Comparison of ENCODE assay signal across 15 cellular contexts in the genomic region with DNA sequence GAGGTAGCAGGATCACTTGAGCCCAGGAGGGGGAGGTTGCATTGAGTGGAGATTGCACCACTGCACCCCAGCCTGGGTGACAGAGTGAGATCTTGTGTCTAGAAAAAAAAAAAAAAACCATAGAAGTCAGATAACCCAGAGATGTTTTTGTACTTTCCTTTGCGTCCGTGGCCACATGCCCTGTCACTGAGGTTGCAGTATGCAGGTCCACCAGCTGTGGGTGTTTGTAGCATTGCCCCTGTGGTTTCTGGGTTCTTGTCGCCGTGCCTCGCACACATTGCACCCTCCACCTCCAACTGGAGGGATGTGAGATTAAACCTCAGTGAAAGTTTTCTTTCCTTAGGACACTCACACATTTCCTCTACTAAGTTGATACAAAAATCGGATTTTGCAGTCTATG.
DNase-seq lines count a peak whose midpoint lies in the region; ATAC-seq and TF ChIP-seq lines count a peak whose summit lies in the region.
"Had no signal": no experiment of that assay in that cellular context is flagged by ENCODE, and none has a peak within 500 bp of the region (broad histone marks: within the 10 kb centered on the region; RNA-seq: fewer than 3 reads in every experiment).

No MANE protein-coding gene starts in this region.

- peak; percentile 44 for DNase-seq in activated T-cell treated with anti-CD3 and anti-CD28 coated beads for 1 hour (ENCODE audit: low read depth)
- DNase-seq in activated T-cell treated with anti-CD3 and anti-CD28 coated beads for 4 hours: no peak
- DNase-seq in natural killer cell: peak; percentile 73
- peak; percentile 28 for DNase-seq in transverse colon
- no peak for DNase-seq in NCI-H187 (lab: John Stamatoyannopoulos, UW)
- no peak for DNase-seq in suprapubic skin (ENCODE audit: low spot score in 2 of 2)
- DNase-seq in NCI-H526 treated with DMSO at 0.1 percent for 48 hours (lab: John Stamatoyannopoulos, UW): no peak
- DNase-seq: EL, glutamatergic neuron, NCI-H2171 treated with DMSO at 0.1 percent for 48 hours, stomach had no signal

- 80 to 90% methylated on average over 1 to 6 of the region's 6 CpGs for WGBS in transverse colon (ENCODE audit: low coverage in 1 of 2), 2 donors
- WGBS in suprapubic skin: 86% methylated on average over 6 of the region's 6 CpGs

- H3K27ac ChIP-seq in transverse colon (no peak overlapping the region), suprapubic skin (no peak overlapping the region)
- H3K27ac ChIP-seq: stomach had no signal

- H3K9me3 ChIP-seq in transverse colon: no peaks in the 10 kb centered on the region
- no peaks in the 10 kb centered on the region for H3K9me3 ChIP-seq in suprapubic skin
- H3K9me3 ChIP-seq: stomach had no signal

- H3K4me1 ChIP-seq in transverse colon (peaks cover 0 to 12% (median 3%) of the 10 kb centered on the region in 4 donors), suprapubic skin (peaks cover 7% of the 10 kb centered on the region)

- H3K4me1 Mint-ChIP-seq in activated T-helper 17 cell treated with anti-CD3 and anti-CD28 coated beads, Interleukin-2, amount 50 U/mL, for 72 hours: peaks cover 59% of the 10 kb centered on the region
- H3K4me1 Mint-ChIP-seq in natural killer cell: peaks cover 58 to 64% of the 10 kb centered on the region in 2 donors

- TF ChIP-seq CTCF in natural killer cell (IDR thresholded peaks at IDR 0.05): no peak
- TF ChIP-seq CTCF in transverse colon (IDR thresholded peaks at IDR 0.05): no peak
- no peak for TF ChIP-seq CTCF in suprapubic skin (IDR thresholded peaks at IDR 0.05)

- ATAC-seq in activated T-helper 17 cell treated with anti-CD3 and anti-CD28 coated beads, Interleukin-2, amount 50 U/mL, for 72 hours (replicated peaks): peak; percentile 72
- ATAC-seq in natural killer cell: peak; percentile 90 to 97 (median 94)
- ATAC-seq: K562, Right ventricle myocardium inferior had no signal

- peaks cover 34% of the 10 kb centered on the region for H3K36me3 Mint-ChIP-seq in activated T-helper 17 cell treated with anti-CD3 and anti-CD28 coated beads, Interleukin-2, amount 50 U/mL, for 72 hours (ENCODE audit: low read depth)
- no peaks in the 10 kb centered on the region for H3K36me3 Mint-ChIP-seq in natural killer cell

- TF ChIP-seq EP300 in transverse colon (IDR thresholded peaks at IDR 0.05; ENCODE audit: low read depth) (no peak), suprapubic skin (IDR thresholded peaks at IDR 0.05) (no peak)

- H3K27me3 Mint-ChIP-seq in activated T-helper 17 cell treated with anti-CD3 and anti-CD28 coated beads, Interleukin-2, amount 50 U/mL, for 72 hours: no peaks in the 10 kb centered on the region
- no peaks in the 10 kb centered on the region for H3K27me3 Mint-ChIP-seq in natural killer cell (ENCODE audit: low read depth in 2 of 2)

- in situ Hi-C loops in transverse colon (cut with MboI; ENCODE audit: low pct_ligation_motif_present in 1 of 4, low pct_unique_long_range_greater_than_20kb in 1 of 4, low sequenced_read_pairs in 3 of 4): no loop called here

- peak overlapping the region; percentile 88 for H3K27ac Mint-ChIP-seq in activated T-helper 17 cell treated with anti-CD3 and anti-CD28 coated beads, Interleukin-2, amount 50 U/mL, for 72 hours
- peak overlapping the region; percentile 69 to 86 for H3K27ac Mint-ChIP-seq in natural killer cell

- peaks cover 0 to 15% (median 4%) of the 10 kb centered on the region in 4 donors for H3K36me3 ChIP-seq in transverse colon
- peaks cover 9% of the 10 kb centered on the region for H3K36me3 ChIP-seq in suprapubic skin

- H3K27me3 ChIP-seq in transverse colon (no peaks in the 10 kb centered on the region), suprapubic skin (no peaks in the 10 kb centered on the region)
- H3K27me3 ChIP-seq: stomach had no signal

- no peak for TF ChIP-seq POLR2A in transverse colon (IDR thresholded peaks at IDR 0.05)
- TF ChIP-seq POLR2A in suprapubic skin (IDR thresholded peaks at IDR 0.05): no peak

- intact Hi-C loops in natural killer cell (cut with micrococcal nuclease): loop anchor here (1.0 to 5.0 kb wide), 5 partner anchors 42 to 286 kb away; a partner anchor contains a TSS
- intact Hi-C loops in transverse colon (cut with DNase I; ENCODE audit: low total_unique reads): no loop called here

- peak overlapping the region; percentile 63 for H3K4me3 Mint-ChIP-seq in activated T-helper 17 cell treated with anti-CD3 and anti-CD28 coated beads, Interleukin-2, amount 50 U/mL, for 72 hours
- H3K4me3 Mint-ChIP-seq in natural killer cell: peak overlapping the region; percentile 79

- H3K9me3 Mint-ChIP-seq in activated T-helper 17 cell treated with anti-CD3 and anti-CD28 coated beads, Interleukin-2, amount 50 U/mL, for 72 hours: no peaks in the 10 kb centered on the region
- H3K9me3 Mint-ChIP-seq in natural killer cell: no peaks in the 10 kb centered on the region

- no peak overlapping the region for H3K4me3 ChIP-seq in transverse colon
- H3K4me3 ChIP-seq in suprapubic skin: no peak overlapping the region
- H3K4me3 ChIP-seq: K562, lung, stomach had no signal

Comparison
In these comparisons a context has a peak if more than half of its experiments do, and no peak if none do; other contexts are left out.
1. DNase-seq: peak in activated T-cell treated with anti-CD3 and anti-CD28 coated beads for 1 hour (single experiment), natural killer cell (single experiment) and transverse colon (single experiment); none in activated T-cell treated with anti-CD3 and anti-CD28 coated beads for 4 hours (single experiment), NCI-H187 (0 of 2), suprapubic skin (0 of 2) and NCI-H526 treated with DMSO at 0.1 percent for 48 hours (single experiment).